ENCODE assay signal across 9 cellular contexts in genomic region chr12:121802485-121802842, GRCh38. TPM values are rescaled to one million over a fixed set of nuclear protein-coding genes. Genes with fewer than 3 reads are reported as not detected.
DNase-seq lines count a peak whose midpoint lies in the region; ATAC-seq and TF ChIP-seq lines count a peak whose summit lies in the region.
"Had no signal": no experiment of that assay in that cellular context is flagged by ENCODE, and none has a peak within 500 bp of the region (broad histone marks: within the 10 kb centered on the region; RNA-seq: fewer than 3 reads in every experiment).

No MANE protein-coding gene starts in this region.

- peak overlapping the region; percentile 99 for H3K27ac Mint-ChIP-seq in activated naive CD4-positive, alpha-beta T cell treated with anti-CD3 and anti-CD28 coated beads, Interleukin-2, amount 50 U/mL, for 24 hours

- peak overlapping the region; percentile 93 for H3K4me3 Mint-ChIP-seq in activated naive CD4-positive, alpha-beta T cell treated with anti-CD3 and anti-CD28 coated beads, Interleukin-2, amount 50 U/mL, for 24 hours

- peak overlapping the region; percentile 99 for H3K27ac ChIP-seq in lung (ENCODE audit: low read depth in 1 of 2, low read length in 1 of 2)
- H3K27ac ChIP-seq in upper lobe of right lung: peak overlapping the region; percentile 100

- no peaks in the 10 kb centered on the region for H3K9me3 Mint-ChIP-seq in activated naive CD4-positive, alpha-beta T cell treated with anti-CD3 and anti-CD28 coated beads, Interleukin-2, amount 50 U/mL, for 24 hours

- no peak for ATAC-seq in lung (ENCODE audit: insufficient read depth, low FRiP score)
- no peak for ATAC-seq in upper lobe of right lung
- no peak for ATAC-seq in HG03442 (IDR thresholded peaks at IDR 0.05; ENCODE audit: unreplicated experiment)

- H3K27me3 Mint-ChIP-seq in activated naive CD4-positive, alpha-beta T cell treated with anti-CD3 and anti-CD28 coated beads, Interleukin-2, amount 50 U/mL, for 24 hours: no peaks in the 10 kb centered on the region

- H3K36me3 Mint-ChIP-seq in activated naive CD4-positive, alpha-beta T cell treated with anti-CD3 and anti-CD28 coated beads, Interleukin-2, amount 50 U/mL, for 24 hours: peaks cover 2% of the 10 kb centered on the region

- TF ChIP-seq CTCF in astrocyte of the spinal cord (IDR thresholded peaks at IDR 0.05; ENCODE audit: low read depth, low read length): no peak
- no peak for TF ChIP-seq CTCF in lung (IDR thresholded peaks at IDR 0.05; ENCODE audit: control extremely low read depth, extremely low read depth)
- no peak for TF ChIP-seq CTCF in upper lobe of right lung (IDR thresholded peaks at IDR 0.05)

- 0% methylated on average over 1 of the region's 1 CpG for WGBS in lung, 2 donors

- H3K4me1 Mint-ChIP-seq in activated naive CD4-positive, alpha-beta T cell treated with anti-CD3 and anti-CD28 coated beads, Interleukin-2, amount 50 U/mL, for 24 hours: peaks cover 42% of the 10 kb centered on the region

- H3K4me1 ChIP-seq in lung (ENCODE audit: control insufficient read depth in 2 of 2, insufficient read depth in 2 of 2, low read length in 2 of 2) (peaks cover 8 to 21% of the 10 kb centered on the region in 2 donors), upper lobe of right lung (peaks cover 41% of the 10 kb centered on the region)

- in situ Hi-C loops in astrocyte of the spinal cord (cut with HindIII; ENCODE audit: low sequenced_read_pairs): no loop called here

- H3K9me3 ChIP-seq in lung (ENCODE audit: control insufficient read depth in 2 of 2, insufficient read depth in 1 of 2, low read length in 1 of 2) (no peaks in the 10 kb centered on the region), upper lobe of right lung (no peaks in the 10 kb centered on the region)

- H3K36me3 ChIP-seq in lung (ENCODE audit: control insufficient read depth in 2 of 2, insufficient read depth in 2 of 2, low read length in 2 of 2): peaks cover 0 to 5% of the 10 kb centered on the region in 2 donors
- H3K36me3 ChIP-seq in upper lobe of right lung: peaks cover 8% of the 10 kb centered on the region

- intact Hi-C loops in upper lobe of right lung (cut with DNase I): no loop called here

- DNase-seq in activated naive CD4-positive, alpha-beta T cell treated with anti-CD3 and anti-CD28 coated beads, Interleukin-2, amount 50 U/mL, for 16 hours: no peak
- DNase-seq in astrocyte of the spinal cord (ENCODE audit: low read depth, low spot score) (no peak), lung (ENCODE audit: low spot score) (no peak), upper lobe of right lung (no peak), occipital lobe (lab: John Stamatoyannopoulos, UW) (no peak)
- no peak for DNase-seq in stimulated activated CD4-positive, alpha-beta T cell treated with anti-CD3 and anti-CD28 coated beads, Interleukin-12 subunit alpha, Interleukin-12 subunit beta, amount 100 ng/mL, for 4 hours

- H3K27me3 ChIP-seq in lung (ENCODE audit: control insufficient read depth, insufficient read depth) (no peaks in the 10 kb centered on the region), upper lobe of right lung (no peaks in the 10 kb centered on the region)

- H3K4me3 ChIP-seq in astrocyte of the spinal cord (ENCODE audit: low read depth, low read length) (peak overlapping the region; percentile 69), lung (peak overlapping the region; percentile 46), upper lobe of right lung (peak overlapping the region; percentile 71)

RNA-seq across cellular contexts. Expression of gene SETD1B, which starts 1.3 kb away (rescaled TPM):
- total RNA-seq in lung: 10 to 100 TPM; 12.4 to 28.1 TPM
- polyA plus RNA-seq in lung: 1 to 10 TPM; 7.3 to 8.3 TPM
- total RNA-seq in upper lobe of right lung: 18.4 TPM
- 2.3 TPM for total RNA-seq in occipital lobe

RNA-seq across cellular contexts. Expression of gene RHOF, which starts 9.0 kb away (rescaled TPM):
- total RNA-seq in lung: 10 to 100 TPM; 33.2 to 34.7 TPM
- 10 to 100 TPM; 15.1 to 16.5 TPM for polyA plus RNA-seq in lung
- 41.0 TPM for total RNA-seq in upper lobe of right lung
- 14.5 TPM for total RNA-seq in occipital lobe

RNA-seq across cellular contexts. Expression of gene HPD, which starts 56.2 kb away (rescaled TPM):
- 1 to 10 TPM in 1 of 2 donors, not detected in 1; 4.0 TPM for total RNA-seq in lung
- polyA plus RNA-seq in lung: 1 to 10 TPM in 1 of 2 donors, under 1 TPM in 1; 0.88 to 1.2 TPM
- total RNA-seq in upper lobe of right lung: 1.8 TPM
- total RNA-seq in occipital lobe: not detected
- total RNA-seq: SK-MEL-5 had no signal
